Comparison of ENCODE assay signal across 37 cellular contexts in genomic region chr13:61901946-61902541, GRCh38.
"Had no signal": no experiment of that assay in that cellular context is flagged by ENCODE, and none has a peak within 500 bp of the region (broad histone marks: within the 10 kb centered on the region; RNA-seq: fewer than 3 reads in every experiment).

No MANE protein-coding gene starts in this region.

- H3K9me3 ChIP-seq: ascending aorta had no signal

- ATAC-seq: activated CD4-positive, alpha-beta T cell treated with anti-CD3 and anti-CD28 coated beads for 36 hours; activated CD4-positive, CD25-positive, alpha-beta regulatory T cell treated with anti-CD3 and anti-CD28 coated beads, Interleukin-2, amount 50 U/mL, for 24 hours; activated CD8-positive, alpha-beta memory T cell treated with anti-CD3 and anti-CD28 coated beads, Interleukin-2, amount 10 ng/mL, durations not matched to agents 7 days and 5 days; activated CD8-positive, alpha-beta T cell treated with anti-CD3 and anti-CD28 coated beads, Interleukin-2, amount 10 ng/mL, durations not matched to agents 7 days and 5 days; activated naive CD8-positive, alpha-beta T cell treated with anti-CD3 and anti-CD28 coated beads, Interleukin-2, amount 50 U/mL, for 24 hours; WTC11 had no signal

- H3K27me3 ChIP-seq: ascending aorta, cardiac muscle cell, colonic mucosa had no signal

- DNase-seq: activated CD4-positive, alpha-beta memory T cell treated with anti-CD3 and anti-CD28 coated beads, Interleukin-2, amount 10 ng/mL, durations not matched to agents 7 days and 5 days; activated CD4-positive, alpha-beta T cell treated with anti-CD3 and anti-CD28 coated beads for 1 hour; activated CD4-positive, alpha-beta T cell treated with anti-CD3 and anti-CD28 coated beads for 36 hours; activated CD4-positive, alpha-beta T cell treated with anti-CD3 and anti-CD28 coated beads for 48 hours; activated CD4-positive, alpha-beta T cell treated with anti-CD3 and anti-CD28 coated beads, Interleukin-2, amount 10 ng/mL, durations not matched to agents 7 days and 5 days; activated CD4-positive, alpha-beta T cell treated with anti-CD3 and anti-CD28 coated beads, Interleukin-2, amount 50 U/mL, for 48 hours; activated CD4-positive, CD25-positive, alpha-beta regulatory T cell; activated CD8-positive, alpha-beta memory T cell treated with anti-CD3 and anti-CD28 coated beads for 24 hours; activated CD8-positive, alpha-beta memory T cell treated with anti-CD3 and anti-CD28 coated beads, Interleukin-2, amount 10 ng/mL, durations not matched to agents 7 days and 5 days; activated CD8-positive, alpha-beta memory T cell treated with anti-CD3 and anti-CD28 coated beads, Interleukin-2, amount 50 U/mL, for 48 hours; activated CD8-positive, alpha-beta T cell treated with anti-CD3 and anti-CD28 coated beads, Interleukin-2, amount 10 ng/mL, durations not matched to agents 7 days and 5 days; activated effector memory CD4-positive, alpha-beta T cell treated with Interleukin-2 at 50 U/mL for 16 hours; activated gamma-delta T cell; activated naive CD4-positive, alpha-beta T cell treated with anti-CD3 and anti-CD28 coated beads, Interleukin-2, amount 10 ng/mL, durations not matched to agents 7 days and 5 days; activated naive CD4-positive, alpha-beta T cell treated with Interleukin-2 at 50 U/mL for 16 hours; activated naive CD8-positive, alpha-beta T cell treated with anti-CD3 and anti-CD28 coated beads, Interleukin-2, amount 10 ng/mL, durations not matched to agents 7 days and 5 days; activated naive CD8-positive, alpha-beta T cell treated with anti-CD3 and anti-CD28 coated beads, Interleukin-2, amount 50 U/mL, for 24 hours; activated T-cell treated with anti-CD3 and anti-CD28 coated beads, Interleukin-2, amount 50 U/mL, for 24 hours; activated T-cell treated with anti-CD3 and anti-CD28 coated beads, Interleukin-2, amount 50 U/mL, for 48 hours; amygdala; anterior cingulate cortex; caudate nucleus; cerebellar nuclear complex; colonic mucosa; T-helper 2 cell; T-helper 9 cell; WERI-Rb-1 had no signal

- H3K4me1 ChIP-seq: ascending aorta, colonic mucosa had no signal

- H3K27ac ChIP-seq: ascending aorta, cardiac muscle cell, colonic mucosa, WERI-Rb-1 had no signal

- H3K27me3 Mint-ChIP-seq: activated CD4-positive, alpha-beta memory T cell treated with anti-CD3 and anti-CD28 coated beads, Interleukin-2, amount 10 ng/mL, durations not matched to agents 7 days and 5 days; activated CD4-positive, alpha-beta T cell treated with anti-CD3 and anti-CD28 coated beads for 36 hours; activated CD4-positive, alpha-beta T cell treated with anti-CD3 and anti-CD28 coated beads, Interleukin-2, amount 10 ng/mL, durations not matched to agents 7 days and 5 days; activated CD8-positive, alpha-beta memory T cell treated with anti-CD3 and anti-CD28 coated beads, Interleukin-2, amount 10 ng/mL, durations not matched to agents 7 days and 5 days; activated naive CD4-positive, alpha-beta T cell treated with anti-CD3 and anti-CD28 coated beads, Interleukin-2, amount 10 ng/mL, durations not matched to agents 7 days and 5 days; activated naive CD4-positive, alpha-beta T cell treated with anti-CD3 and anti-CD28 coated beads, Interleukin-2, amount 50 U/mL, for 24 hours; activated naive CD8-positive, alpha-beta T cell; activated naive CD8-positive, alpha-beta T cell treated with anti-CD3 and anti-CD28 coated beads, Interleukin-2, amount 10 ng/mL, durations not matched to agents 7 days and 5 days; activated naive CD8-positive, alpha-beta T cell treated with anti-CD3 and anti-CD28 coated beads, Interleukin-2, amount 50 U/mL, for 24 hours; activated T-cell treated with anti-CD3 and anti-CD28 coated beads, Interleukin-2, amount 50 U/mL, for 24 hours; brain; central memory CD8-positive, alpha-beta T cell had no signal

- H3K4me1 Mint-ChIP-seq: activated CD4-positive, alpha-beta memory T cell treated with anti-CD3 and anti-CD28 coated beads, Interleukin-2, amount 10 ng/mL, durations not matched to agents 7 days and 5 days; activated CD4-positive, alpha-beta T cell treated with anti-CD3 and anti-CD28 coated beads for 36 hours; activated CD4-positive, alpha-beta T cell treated with anti-CD3 and anti-CD28 coated beads, Interleukin-2, amount 10 ng/mL, durations not matched to agents 7 days and 5 days; activated CD8-positive, alpha-beta memory T cell treated with anti-CD3 and anti-CD28 coated beads, Interleukin-2, amount 10 ng/mL, durations not matched to agents 7 days and 5 days; activated naive CD4-positive, alpha-beta T cell treated with anti-CD3 and anti-CD28 coated beads, Interleukin-2, amount 10 ng/mL, durations not matched to agents 7 days and 5 days; activated naive CD4-positive, alpha-beta T cell treated with anti-CD3 and anti-CD28 coated beads, Interleukin-2, amount 50 U/mL, for 24 hours; activated naive CD8-positive, alpha-beta T cell treated with anti-CD3 and anti-CD28 coated beads, Interleukin-2, amount 10 ng/mL, durations not matched to agents 7 days and 5 days; activated naive CD8-positive, alpha-beta T cell treated with anti-CD3 and anti-CD28 coated beads, Interleukin-2, amount 50 U/mL, for 24 hours; brain; central memory CD8-positive, alpha-beta T cell had no signal

- H3K4me3 Mint-ChIP-seq: activated CD4-positive, alpha-beta memory T cell treated with anti-CD3 and anti-CD28 coated beads, Interleukin-2, amount 10 ng/mL, durations not matched to agents 7 days and 5 days; activated CD4-positive, alpha-beta T cell treated with anti-CD3 and anti-CD28 coated beads for 36 hours; activated CD4-positive, alpha-beta T cell treated with anti-CD3 and anti-CD28 coated beads, Interleukin-2, amount 10 ng/mL, durations not matched to agents 7 days and 5 days; activated CD8-positive, alpha-beta memory T cell treated with anti-CD3 and anti-CD28 coated beads, Interleukin-2, amount 10 ng/mL, durations not matched to agents 7 days and 5 days; activated CD8-positive, alpha-beta T cell treated with anti-CD3 and anti-CD28 coated beads, Interleukin-2, amount 10 ng/mL, durations not matched to agents 7 days and 5 days; activated naive CD4-positive, alpha-beta T cell treated with anti-CD3 and anti-CD28 coated beads, Interleukin-2, amount 10 ng/mL, durations not matched to agents 7 days and 5 days; activated naive CD4-positive, alpha-beta T cell treated with anti-CD3 and anti-CD28 coated beads, Interleukin-2, amount 50 U/mL, for 24 hours; activated naive CD8-positive, alpha-beta T cell; activated naive CD8-positive, alpha-beta T cell treated with anti-CD3 and anti-CD28 coated beads, Interleukin-2, amount 10 ng/mL, durations not matched to agents 7 days and 5 days; activated naive CD8-positive, alpha-beta T cell treated with anti-CD3 and anti-CD28 coated beads, Interleukin-2, amount 50 U/mL, for 24 hours; activated T-cell treated with anti-CD3 and anti-CD28 coated beads, Interleukin-2, amount 50 U/mL, for 24 hours; brain; central memory CD8-positive, alpha-beta T cell; T-helper 2 cell treated with Interferon-gamma antibody and Interleukin-4, amounts not matched to agents 5 μg/mL and 100 μg/mL, for 36 hours; WTC11 had no signal

- H3K36me3 ChIP-seq: ascending aorta, cardiac muscle cell, colonic mucosa, WERI-Rb-1 had no signal

- H3K9me3 Mint-ChIP-seq: activated CD4-positive, alpha-beta memory T cell treated with anti-CD3 and anti-CD28 coated beads, Interleukin-2, amount 10 ng/mL, durations not matched to agents 7 days and 5 days; activated CD4-positive, alpha-beta T cell treated with anti-CD3 and anti-CD28 coated beads, Interleukin-2, amount 10 ng/mL, durations not matched to agents 7 days and 5 days; activated naive CD8-positive, alpha-beta T cell treated with anti-CD3 and anti-CD28 coated beads, Interleukin-2, amount 10 ng/mL, durations not matched to agents 7 days and 5 days; activated naive CD8-positive, alpha-beta T cell treated with anti-CD3 and anti-CD28 coated beads, Interleukin-2, amount 50 U/mL, for 24 hours had no signal

- H3K4me3 ChIP-seq: ascending aorta, cardiac muscle cell, colonic mucosa had no signal

- H3K36me3 Mint-ChIP-seq: activated CD8-positive, alpha-beta memory T cell treated with anti-CD3 and anti-CD28 coated beads, Interleukin-2, amount 10 ng/mL, durations not matched to agents 7 days and 5 days; activated naive CD4-positive, alpha-beta T cell treated with anti-CD3 and anti-CD28 coated beads, Interleukin-2, amount 10 ng/mL, durations not matched to agents 7 days and 5 days; activated naive CD4-positive, alpha-beta T cell treated with anti-CD3 and anti-CD28 coated beads, Interleukin-2, amount 50 U/mL, for 24 hours; activated naive CD8-positive, alpha-beta T cell; activated naive CD8-positive, alpha-beta T cell treated with anti-CD3 and anti-CD28 coated beads, Interleukin-2, amount 10 ng/mL, durations not matched to agents 7 days and 5 days; brain had no signal

- H3K27ac Mint-ChIP-seq: activated CD4-positive, alpha-beta memory T cell treated with anti-CD3 and anti-CD28 coated beads, Interleukin-2, amount 10 ng/mL, durations not matched to agents 7 days and 5 days; activated CD4-positive, alpha-beta T cell treated with anti-CD3 and anti-CD28 coated beads for 36 hours; activated CD4-positive, alpha-beta T cell treated with anti-CD3 and anti-CD28 coated beads, Interleukin-2, amount 10 ng/mL, durations not matched to agents 7 days and 5 days; activated CD8-positive, alpha-beta memory T cell treated with anti-CD3 and anti-CD28 coated beads, Interleukin-2, amount 10 ng/mL, durations not matched to agents 7 days and 5 days; activated CD8-positive, alpha-beta T cell treated with anti-CD3 and anti-CD28 coated beads, Interleukin-2, amount 10 ng/mL, durations not matched to agents 7 days and 5 days; activated naive CD4-positive, alpha-beta T cell treated with anti-CD3 and anti-CD28 coated beads, Interleukin-2, amount 10 ng/mL, durations not matched to agents 7 days and 5 days; activated naive CD4-positive, alpha-beta T cell treated with anti-CD3 and anti-CD28 coated beads, Interleukin-2, amount 50 U/mL, for 24 hours; activated naive CD8-positive, alpha-beta T cell; activated naive CD8-positive, alpha-beta T cell treated with anti-CD3 and anti-CD28 coated beads, Interleukin-2, amount 10 ng/mL, durations not matched to agents 7 days and 5 days; activated naive CD8-positive, alpha-beta T cell treated with anti-CD3 and anti-CD28 coated beads, Interleukin-2, amount 50 U/mL, for 24 hours; activated T-cell treated with anti-CD3 and anti-CD28 coated beads, Interleukin-2, amount 50 U/mL, for 24 hours; activated T-helper 2 cell treated with anti-CD3 and anti-CD28 coated beads, Interferon-gamma antibody, Interleukin-2, Interleukin-4, amounts not matched to agents 10 μg/mL and 5 μg/mL and 100 μg/mL, durations not matched to agents 14 hours and 24 hours and 36 hours; brain; T-helper 2 cell treated with Interferon-gamma antibody and Interleukin-4, amounts not matched to agents 5 μg/mL and 100 μg/mL, for 36 hours had no signal
